11 cellular contexts compared by ENCODE assay signal in genomic region chr11:70456921-70457532, GRCh38. TPM values are rescaled to one million over a fixed set of nuclear protein-coding genes. Genes with fewer than 3 reads are reported as not detected.
DNase-seq lines count a peak whose midpoint lies in the region; ATAC-seq, FAIRE-seq and TF ChIP-seq lines count a peak whose summit lies in the region.
"Had no signal": no experiment of that assay in that cellular context is flagged by ENCODE, and none has a peak within 500 bp of the region (broad histone marks: within the 10 kb centered on the region; RNA-seq: fewer than 3 reads in every experiment).

No MANE protein-coding gene starts in this region.

- H3K27me3 ChIP-seq in adipocyte (replicated peaks; ENCODE audit: control insufficient read depth, insufficient read depth, low read length) (peaks cover 26% of the 10 kb centered on the region), right cardiac atrium (ENCODE audit: control insufficient read depth, insufficient read depth) (no peaks in the 10 kb centered on the region), testis (no peaks in the 10 kb centered on the region)

- no peaks in the 10 kb centered on the region for H3K36me3 ChIP-seq in adipocyte (ENCODE audit: control insufficient read depth, insufficient read depth, low read length, severe bottlenecking)
- H3K36me3 ChIP-seq in testis (ENCODE audit: low read depth, missing control alignments) = no peaks in the 10 kb centered on the region
- H3K36me3 ChIP-seq: suprapubic skin had no signal

- no peak overlapping the region for H3K9ac ChIP-seq in adipocyte (ENCODE audit: low read length)

- intact Hi-C loops in right cardiac atrium (cut with DNase I) = no loop called here
- intact Hi-C loops in testis (cut with DNase I; ENCODE audit: low total_unique reads) = no loop called here

- ATAC-seq in right cardiac atrium (peak; percentile 11 to 70), GM21515 (IDR thresholded peaks at IDR 0.05; ENCODE audit: unreplicated experiment) (no peak)
- ATAC-seq: activated T-cell treated with anti-CD3 and anti-CD28 coated beads, Interleukin-2, amount 50 U/mL, for 72 hours had no signal

- H3K4me1 ChIP-seq in adipocyte (ENCODE audit: control insufficient read depth, insufficient read depth, low read length) = peaks cover 9% of the 10 kb centered on the region
- no peaks in the 10 kb centered on the region for H3K4me1 ChIP-seq in right cardiac atrium (ENCODE audit: control insufficient read depth, insufficient read depth, low read length)
- peaks cover 3% of the 10 kb centered on the region for H3K4me1 ChIP-seq in testis

- FAIRE-seq in urothelium cell line (lab: Jason Lieb, UNC) = no peak

- H3K9me3 ChIP-seq in adipocyte (ENCODE audit: control insufficient read depth, low read length) (no peaks in the 10 kb centered on the region), right cardiac atrium (ENCODE audit: control insufficient read depth, low read length) (no peaks in the 10 kb centered on the region), testis (no peaks in the 10 kb centered on the region)
- H3K9me3 ChIP-seq: suprapubic skin had no signal

- TF ChIP-seq POLR2A in testis (IDR thresholded peaks at IDR 0.05) = no peak

- H3K4me3 ChIP-seq in adipocyte (ENCODE audit: low read length) = no peak overlapping the region
- H3K4me3 ChIP-seq in right cardiac atrium (ENCODE audit: low read length) = no peak overlapping the region
- H3K4me3 ChIP-seq in testis = no peak overlapping the region
- H3K4me3 ChIP-seq: suprapubic skin had no signal

- DNase-seq in stimulated activated CD4-positive, alpha-beta T cell treated with anti-CD3 and anti-CD28 coated beads, Interleukin-15, amount 100 ng/mL, for 24 hours = peak; percentile 24
- no peak for DNase-seq in stimulated activated CD4-positive, alpha-beta T cell treated with anti-CD3 and anti-CD28 coated beads, Interleukin-4, amount 100 ng/mL, for 4 hours
- DNase-seq in adipocyte (ENCODE audit: low read depth) = peak; percentile 54
- no peak for DNase-seq in right cardiac atrium
- peak; percentile 34 for DNase-seq in urothelium cell line (ENCODE audit: low spot score)
- DNase-seq in testis = no peak
- DNase-seq in hepatic stellate cell (ENCODE audit: low spot score) = no peak
- DNase-seq: activated T-cell treated with anti-CD3 and anti-CD28 coated beads, Interleukin-2, amount 50 U/mL, for 72 hours; T-helper 9 cell had no signal

- no peak for TF ChIP-seq CTCF in testis (IDR thresholded peaks at IDR 0.05)

- no peak overlapping the region for H3K27ac ChIP-seq in right cardiac atrium (ENCODE audit: low read length)
- no peak overlapping the region for H3K27ac ChIP-seq in testis
- H3K27ac ChIP-seq: suprapubic skin had no signal

- 72% methylated on average over 31 of the region's 31 CpGs for WGBS in right cardiac atrium
- 35 to 62% methylated on average over 9 to 31 of the region's 31 CpGs for whole genome bisulfite sequencing in testis, 2 donors

RNA-seq across cellular contexts. Expression of gene CTTN, which starts 58.7 kb away (rescaled TPM):
- 100 to 1,000 TPM in 1 of 4 donors, 10 to 100 TPM in 3; 84.1 to 117 (median 85.9) TPM for total RNA-seq in right cardiac atrium
- 67.7 TPM for polyA plus RNA-seq in right cardiac atrium
- total RNA-seq in testis = 100 to 1,000 TPM; 354 to 377 TPM
- 136 TPM for polyA plus RNA-seq in testis (ENCODE audit: insufficient read depth, low read depth, low replicate concordance)

Comparison
In these comparisons a context has a peak if more than half of its experiments do, and no peak if none do; other contexts are left out.
1. DNase-seq: peak in stimulated activated CD4-positive, alpha-beta T cell treated with anti-CD3 and anti-CD28 coated beads, Interleukin-15, amount 100 ng/mL, for 24 hours (single experiment), adipocyte (single experiment) and urothelium cell line (single experiment); none in stimulated activated CD4-positive, alpha-beta T cell treated with anti-CD3 and anti-CD28 coated beads, Interleukin-4, amount 100 ng/mL, for 4 hours (0 of 2), right cardiac atrium (0 of 3), testis (single experiment) and hepatic stellate cell (single experiment).